Comparison of ENCODE assay signal across 1 cellular context in the genomic region with DNA sequence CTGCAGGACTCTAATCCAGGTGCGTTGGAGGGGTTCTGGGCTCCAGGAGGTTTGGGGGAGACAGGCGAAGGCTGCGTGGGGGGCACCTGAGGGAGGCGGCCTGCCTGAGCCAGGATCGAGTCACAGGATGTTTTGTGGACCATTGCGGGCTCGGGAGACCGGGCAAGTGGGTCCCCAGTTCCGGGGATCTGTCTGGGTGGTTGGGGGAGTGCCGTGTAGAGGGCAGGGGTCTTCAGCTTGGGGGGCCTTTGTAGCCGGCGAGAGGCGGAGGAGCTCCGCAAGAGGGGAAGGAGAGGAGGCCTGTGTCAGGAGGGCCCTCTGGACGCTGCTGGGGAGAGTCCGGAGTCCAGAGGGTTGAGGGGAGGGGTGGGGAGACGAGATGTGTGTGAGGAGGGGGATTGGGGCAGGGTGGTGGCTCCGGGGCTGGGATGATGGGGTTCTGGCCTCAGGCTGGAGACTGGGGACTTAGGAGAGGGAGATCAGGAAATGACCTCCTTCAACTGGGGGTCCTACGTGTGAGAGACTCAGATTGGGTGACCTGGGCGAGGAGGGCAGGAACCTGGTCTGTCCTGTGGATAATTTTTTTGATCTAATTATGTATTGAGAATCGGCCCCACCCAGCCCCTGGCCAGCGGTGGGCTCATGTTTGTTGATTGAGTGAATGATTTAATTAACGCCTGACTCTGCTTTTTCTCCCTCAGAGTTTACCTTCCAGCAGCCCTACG.
TF ChIP-seq lines count a peak whose summit lies in the region.

No MANE protein-coding gene starts in this region.

TF ChIP-seq in GM12878, 131 proteins besides CTCF, POLR2A, EP300 and RAD21:
- no peak for TF ChIP-seq WRNIP1 (IDR thresholded peaks at IDR 0.05; ENCODE audit: borderline replicate concordance, low read depth, low read length)
- TF ChIP-seq RFX5 (IDR thresholded peaks at IDR 0.05; ENCODE audit: low read depth, low read length) = no peak
- no peak for TF ChIP-seq JUNB (IDR thresholded peaks at IDR 0.05)
- TF ChIP-seq, protein P1, sequence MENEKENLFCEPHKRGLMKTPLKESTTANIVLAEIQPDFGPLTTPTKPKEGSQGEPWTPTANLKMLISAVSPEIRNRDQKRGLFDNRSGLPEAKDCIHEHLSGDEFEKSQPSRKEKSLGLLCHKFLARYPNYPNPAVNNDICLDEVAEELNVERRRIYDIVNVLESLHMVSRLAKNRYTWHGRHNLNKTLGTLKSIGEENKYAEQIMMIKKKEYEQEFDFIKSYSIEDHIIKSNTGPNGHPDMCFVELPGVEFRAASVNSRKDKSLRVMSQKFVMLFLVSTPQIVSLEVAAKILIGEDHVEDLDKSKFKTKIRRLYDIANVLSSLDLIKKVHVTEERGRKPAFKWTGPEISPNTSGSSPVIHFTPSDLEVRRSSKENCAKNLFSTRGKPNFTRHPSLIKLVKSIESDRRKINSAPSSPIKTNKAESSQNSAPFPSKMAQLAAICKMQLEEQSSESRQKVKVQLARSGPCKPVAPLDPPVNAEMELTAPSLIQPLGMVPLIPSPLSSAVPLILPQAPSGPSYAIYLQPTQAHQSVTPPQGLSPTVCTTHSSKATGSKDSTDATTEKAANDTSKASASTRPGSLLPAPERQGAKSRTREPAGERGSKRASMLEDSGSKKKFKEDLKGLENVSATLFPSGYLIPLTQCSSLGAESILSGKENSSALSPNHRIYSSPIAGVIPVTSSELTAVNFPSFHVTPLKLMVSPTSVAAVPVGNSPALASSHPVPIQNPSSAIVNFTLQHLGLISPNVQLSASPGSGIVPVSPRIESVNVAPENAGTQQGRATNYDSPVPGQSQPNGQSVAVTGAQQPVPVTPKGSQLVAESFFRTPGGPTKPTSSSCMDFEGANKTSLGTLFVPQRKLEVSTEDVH (IDR thresholded peaks at IDR 0.05; ENCODE audit: low read depth, partially characterized antibody) = no peak
- TF ChIP-seq NBN (IDR thresholded peaks at IDR 0.05) = 0 out of 2 replicates have a peak, but pooled peaks have one; percentile 13
- TF ChIP-seq HDGF (IDR thresholded peaks at IDR 0.05) = peak; percentile 44; the same call in 1 of the 2 replicates
- no peak for TF ChIP-seq YBX1 (IDR thresholded peaks at IDR 0.05)
- TF ChIP-seq, protein P2, sequence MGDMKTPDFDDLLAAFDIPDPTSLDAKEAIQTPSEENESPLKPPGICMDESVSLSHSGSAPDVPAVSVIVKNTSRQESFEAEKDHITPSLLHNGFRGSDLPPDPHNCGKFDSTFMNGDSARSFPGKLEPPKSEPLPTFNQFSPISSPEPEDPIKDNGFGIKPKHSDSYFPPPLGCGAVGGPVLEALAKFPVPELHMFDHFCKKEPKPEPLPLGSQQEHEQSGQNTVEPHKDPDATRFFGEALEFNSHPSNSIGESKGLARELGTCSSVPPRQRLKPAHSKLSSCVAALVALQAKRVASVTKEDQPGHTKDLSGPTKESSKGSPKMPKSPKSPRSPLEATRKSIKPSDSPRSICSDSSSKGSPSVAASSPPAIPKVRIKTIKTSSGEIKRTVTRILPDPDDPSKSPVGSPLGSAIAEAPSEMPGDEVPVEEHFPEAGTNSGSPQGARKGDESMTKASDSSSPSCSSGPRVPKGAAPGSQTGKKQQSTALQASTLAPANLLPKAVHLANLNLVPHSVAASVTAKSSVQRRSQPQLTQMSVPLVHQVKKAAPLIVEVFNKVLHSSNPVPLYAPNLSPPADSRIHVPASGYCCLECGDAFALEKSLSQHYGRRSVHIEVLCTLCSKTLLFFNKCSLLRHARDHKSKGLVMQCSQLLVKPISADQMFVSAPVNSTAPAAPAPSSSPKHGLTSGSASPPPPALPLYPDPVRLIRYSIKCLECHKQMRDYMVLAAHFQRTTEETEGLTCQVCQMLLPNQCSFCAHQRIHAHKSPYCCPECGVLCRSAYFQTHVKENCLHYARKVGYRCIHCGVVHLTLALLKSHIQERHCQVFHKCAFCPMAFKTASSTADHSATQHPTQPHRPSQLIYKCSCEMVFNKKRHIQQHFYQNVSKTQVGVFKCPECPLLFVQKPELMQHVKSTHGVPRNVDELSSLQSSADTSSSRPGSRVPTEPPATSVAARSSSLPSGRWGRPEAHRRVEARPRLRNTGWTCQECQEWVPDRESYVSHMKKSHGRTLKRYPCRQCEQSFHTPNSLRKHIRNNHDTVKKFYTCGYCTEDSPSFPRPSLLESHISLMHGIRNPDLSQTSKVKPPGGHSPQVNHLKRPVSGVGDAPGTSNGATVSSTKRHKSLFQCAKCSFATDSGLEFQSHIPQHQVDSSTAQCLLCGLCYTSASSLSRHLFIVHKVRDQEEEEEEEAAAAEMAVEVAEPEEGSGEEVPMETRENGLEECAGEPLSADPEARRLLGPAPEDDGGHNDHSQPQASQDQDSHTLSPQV (IDR thresholded peaks at IDR 0.05) = no peak
- TF ChIP-seq, protein P3, sequence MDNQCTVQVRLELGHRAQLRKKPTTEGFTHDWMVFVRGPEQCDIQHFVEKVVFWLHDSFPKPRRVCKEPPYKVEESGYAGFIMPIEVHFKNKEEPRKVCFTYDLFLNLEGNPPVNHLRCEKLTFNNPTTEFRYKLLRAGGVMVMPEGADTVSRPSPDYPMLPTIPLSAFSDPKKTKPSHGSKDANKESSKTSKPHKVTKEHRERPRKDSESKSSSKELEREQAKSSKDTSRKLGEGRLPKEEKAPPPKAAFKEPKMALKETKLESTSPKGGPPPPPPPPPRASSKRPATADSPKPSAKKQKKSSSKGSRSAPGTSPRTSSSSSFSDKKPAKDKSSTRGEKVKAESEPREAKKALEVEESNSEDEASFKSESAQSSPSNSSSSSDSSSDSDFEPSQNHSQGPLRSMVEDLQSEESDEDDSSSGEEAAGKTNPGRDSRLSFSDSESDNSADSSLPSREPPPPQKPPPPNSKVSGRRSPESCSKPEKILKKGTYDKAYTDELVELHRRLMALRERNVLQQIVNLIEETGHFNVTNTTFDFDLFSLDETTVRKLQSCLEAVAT (IDR thresholded peaks at IDR 0.05) = 0 out of 2 replicates have a peak, but pooled peaks have one; percentile 50
- TF ChIP-seq MTA3 (IDR thresholded peaks at IDR 0.05; ENCODE audit: borderline replicate concordance, low read length) = no peak
- TF ChIP-seq ZZZ3 (IDR thresholded peaks at IDR 0.05; ENCODE audit: control insufficient read depth, insufficient read length, low read depth) = no peak
- no peak for TF ChIP-seq NFYA (IDR thresholded peaks at IDR 0.05; ENCODE audit: borderline replicate concordance, low read depth, low read length)
- no peak for TF ChIP-seq LARP7 (IDR thresholded peaks at IDR 0.05)
- TF ChIP-seq SUZ12 (IDR thresholded peaks at IDR 0.05; ENCODE audit: unreplicated experiment) = no peak
- TF ChIP-seq, protein P4, sequence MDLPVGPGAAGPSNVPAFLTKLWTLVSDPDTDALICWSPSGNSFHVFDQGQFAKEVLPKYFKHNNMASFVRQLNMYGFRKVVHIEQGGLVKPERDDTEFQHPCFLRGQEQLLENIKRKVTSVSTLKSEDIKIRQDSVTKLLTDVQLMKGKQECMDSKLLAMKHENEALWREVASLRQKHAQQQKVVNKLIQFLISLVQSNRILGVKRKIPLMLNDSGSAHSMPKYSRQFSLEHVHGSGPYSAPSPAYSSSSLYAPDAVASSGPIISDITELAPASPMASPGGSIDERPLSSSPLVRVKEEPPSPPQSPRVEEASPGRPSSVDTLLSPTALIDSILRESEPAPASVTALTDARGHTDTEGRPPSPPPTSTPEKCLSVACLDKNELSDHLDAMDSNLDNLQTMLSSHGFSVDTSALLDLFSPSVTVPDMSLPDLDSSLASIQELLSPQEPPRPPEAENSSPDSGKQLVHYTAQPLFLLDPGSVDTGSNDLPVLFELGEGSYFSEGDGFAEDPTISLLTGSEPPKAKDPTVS (IDR thresholded peaks at IDR 0.05; ENCODE audit: low read depth, low read length) = no peak
- TF ChIP-seq, protein P5, sequence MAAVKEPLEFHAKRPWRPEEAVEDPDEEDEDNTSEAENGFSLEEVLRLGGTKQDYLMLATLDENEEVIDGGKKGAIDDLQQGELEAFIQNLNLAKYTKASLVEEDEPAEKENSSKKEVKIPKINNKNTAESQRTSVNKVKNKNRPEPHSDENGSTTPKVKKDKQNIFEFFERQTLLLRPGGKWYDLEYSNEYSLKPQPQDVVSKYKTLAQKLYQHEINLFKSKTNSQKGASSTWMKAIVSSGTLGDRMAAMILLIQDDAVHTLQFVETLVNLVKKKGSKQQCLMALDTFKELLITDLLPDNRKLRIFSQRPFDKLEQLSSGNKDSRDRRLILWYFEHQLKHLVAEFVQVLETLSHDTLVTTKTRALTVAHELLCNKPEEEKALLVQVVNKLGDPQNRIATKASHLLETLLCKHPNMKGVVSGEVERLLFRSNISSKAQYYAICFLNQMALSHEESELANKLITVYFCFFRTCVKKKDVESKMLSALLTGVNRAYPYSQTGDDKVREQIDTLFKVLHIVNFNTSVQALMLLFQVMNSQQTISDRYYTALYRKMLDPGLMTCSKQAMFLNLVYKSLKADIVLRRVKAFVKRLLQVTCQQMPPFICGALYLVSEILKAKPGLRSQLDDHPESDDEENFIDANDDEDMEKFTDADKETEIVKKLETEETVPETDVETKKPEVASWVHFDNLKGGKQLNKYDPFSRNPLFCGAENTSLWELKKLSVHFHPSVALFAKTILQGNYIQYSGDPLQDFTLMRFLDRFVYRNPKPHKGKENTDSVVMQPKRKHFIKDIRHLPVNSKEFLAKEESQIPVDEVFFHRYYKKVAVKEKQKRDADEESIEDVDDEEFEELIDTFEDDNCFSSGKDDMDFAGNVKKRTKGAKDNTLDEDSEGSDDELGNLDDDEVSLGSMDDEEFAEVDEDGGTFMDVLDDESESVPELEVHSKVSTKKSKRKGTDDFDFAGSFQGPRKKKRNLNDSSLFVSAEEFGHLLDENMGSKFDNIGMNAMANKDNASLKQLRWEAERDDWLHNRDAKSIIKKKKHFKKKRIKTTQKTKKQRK (IDR thresholded peaks at IDR 0.05; ENCODE audit: low read depth, low read length) = no peak
- TF ChIP-seq, protein P6, sequence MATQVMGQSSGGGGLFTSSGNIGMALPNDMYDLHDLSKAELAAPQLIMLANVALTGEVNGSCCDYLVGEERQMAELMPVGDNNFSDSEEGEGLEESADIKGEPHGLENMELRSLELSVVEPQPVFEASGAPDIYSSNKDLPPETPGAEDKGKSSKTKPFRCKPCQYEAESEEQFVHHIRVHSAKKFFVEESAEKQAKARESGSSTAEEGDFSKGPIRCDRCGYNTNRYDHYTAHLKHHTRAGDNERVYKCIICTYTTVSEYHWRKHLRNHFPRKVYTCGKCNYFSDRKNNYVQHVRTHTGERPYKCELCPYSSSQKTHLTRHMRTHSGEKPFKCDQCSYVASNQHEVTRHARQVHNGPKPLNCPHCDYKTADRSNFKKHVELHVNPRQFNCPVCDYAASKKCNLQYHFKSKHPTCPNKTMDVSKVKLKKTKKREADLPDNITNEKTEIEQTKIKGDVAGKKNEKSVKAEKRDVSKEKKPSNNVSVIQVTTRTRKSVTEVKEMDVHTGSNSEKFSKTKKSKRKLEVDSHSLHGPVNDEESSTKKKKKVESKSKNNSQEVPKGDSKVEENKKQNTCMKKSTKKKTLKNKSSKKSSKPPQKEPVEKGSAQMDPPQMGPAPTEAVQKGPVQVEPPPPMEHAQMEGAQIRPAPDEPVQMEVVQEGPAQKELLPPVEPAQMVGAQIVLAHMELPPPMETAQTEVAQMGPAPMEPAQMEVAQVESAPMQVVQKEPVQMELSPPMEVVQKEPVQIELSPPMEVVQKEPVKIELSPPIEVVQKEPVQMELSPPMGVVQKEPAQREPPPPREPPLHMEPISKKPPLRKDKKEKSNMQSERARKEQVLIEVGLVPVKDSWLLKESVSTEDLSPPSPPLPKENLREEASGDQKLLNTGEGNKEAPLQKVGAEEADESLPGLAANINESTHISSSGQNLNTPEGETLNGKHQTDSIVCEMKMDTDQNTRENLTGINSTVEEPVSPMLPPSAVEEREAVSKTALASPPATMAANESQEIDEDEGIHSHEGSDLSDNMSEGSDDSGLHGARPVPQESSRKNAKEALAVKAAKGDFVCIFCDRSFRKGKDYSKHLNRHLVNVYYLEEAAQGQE (IDR thresholded peaks at IDR 0.05; ENCODE audit: low read depth, low read length) = no peak
- TF ChIP-seq, protein P7, sequence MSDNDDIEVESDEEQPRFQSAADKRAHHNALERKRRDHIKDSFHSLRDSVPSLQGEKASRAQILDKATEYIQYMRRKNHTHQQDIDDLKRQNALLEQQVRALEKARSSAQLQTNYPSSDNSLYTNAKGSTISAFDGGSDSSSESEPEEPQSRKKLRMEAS (IDR thresholded peaks at IDR 0.05; ENCODE audit: low read depth, low read length) = no peak
- TF ChIP-seq, protein P8, sequence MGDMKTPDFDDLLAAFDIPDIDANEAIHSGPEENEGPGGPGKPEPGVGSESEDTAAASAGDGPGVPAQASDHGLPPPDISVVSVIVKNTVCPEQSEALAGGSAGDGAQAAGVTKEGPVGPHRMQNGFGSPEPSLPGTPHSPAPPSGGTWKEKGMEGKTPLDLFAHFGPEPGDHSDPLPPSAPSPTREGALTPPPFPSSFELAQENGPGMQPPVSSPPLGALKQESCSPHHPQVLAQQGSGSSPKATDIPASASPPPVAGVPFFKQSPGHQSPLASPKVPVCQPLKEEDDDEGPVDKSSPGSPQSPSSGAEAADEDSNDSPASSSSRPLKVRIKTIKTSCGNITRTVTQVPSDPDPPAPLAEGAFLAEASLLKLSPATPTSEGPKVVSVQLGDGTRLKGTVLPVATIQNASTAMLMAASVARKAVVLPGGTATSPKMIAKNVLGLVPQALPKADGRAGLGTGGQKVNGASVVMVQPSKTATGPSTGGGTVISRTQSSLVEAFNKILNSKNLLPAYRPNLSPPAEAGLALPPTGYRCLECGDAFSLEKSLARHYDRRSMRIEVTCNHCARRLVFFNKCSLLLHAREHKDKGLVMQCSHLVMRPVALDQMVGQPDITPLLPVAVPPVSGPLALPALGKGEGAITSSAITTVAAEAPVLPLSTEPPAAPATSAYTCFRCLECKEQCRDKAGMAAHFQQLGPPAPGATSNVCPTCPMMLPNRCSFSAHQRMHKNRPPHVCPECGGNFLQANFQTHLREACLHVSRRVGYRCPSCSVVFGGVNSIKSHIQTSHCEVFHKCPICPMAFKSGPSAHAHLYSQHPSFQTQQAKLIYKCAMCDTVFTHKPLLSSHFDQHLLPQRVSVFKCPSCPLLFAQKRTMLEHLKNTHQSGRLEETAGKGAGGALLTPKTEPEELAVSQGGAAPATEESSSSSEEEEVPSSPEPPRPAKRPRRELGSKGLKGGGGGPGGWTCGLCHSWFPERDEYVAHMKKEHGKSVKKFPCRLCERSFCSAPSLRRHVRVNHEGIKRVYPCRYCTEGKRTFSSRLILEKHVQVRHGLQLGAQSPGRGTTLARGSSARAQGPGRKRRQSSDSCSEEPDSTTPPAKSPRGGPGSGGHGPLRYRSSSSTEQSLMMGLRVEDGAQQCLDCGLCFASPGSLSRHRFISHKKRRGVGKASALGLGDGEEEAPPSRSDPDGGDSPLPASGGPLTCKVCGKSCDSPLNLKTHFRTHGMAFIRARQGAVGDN (IDR thresholded peaks at IDR 0.05) = no peak
- no peak for TF ChIP-seq EGR1 (IDR thresholded peaks at IDR 0.05; ENCODE audit: borderline replicate concordance in 1 of 2, low read depth in 2 of 2, low read length in 2 of 2)
- TF ChIP-seq CBFB (IDR thresholded peaks at IDR 0.05; ENCODE audit: low read depth) = no peak
- no peak for TF ChIP-seq IRF4 (IDR thresholded peaks at IDR 0.05; ENCODE audit: low read depth, low read length)
- no peak for TF ChIP-seq NFXL1 (IDR thresholded peaks at IDR 0.05; ENCODE audit: borderline replicate concordance)
- no peak for TF ChIP-seq ZNF274 (IDR thresholded peaks at IDR 0.05; ENCODE audit: insufficient read depth, insufficient read length)
- no peak for TF ChIP-seq HDAC2 (IDR thresholded peaks at IDR 0.05)
- TF ChIP-seq, protein P9, sequence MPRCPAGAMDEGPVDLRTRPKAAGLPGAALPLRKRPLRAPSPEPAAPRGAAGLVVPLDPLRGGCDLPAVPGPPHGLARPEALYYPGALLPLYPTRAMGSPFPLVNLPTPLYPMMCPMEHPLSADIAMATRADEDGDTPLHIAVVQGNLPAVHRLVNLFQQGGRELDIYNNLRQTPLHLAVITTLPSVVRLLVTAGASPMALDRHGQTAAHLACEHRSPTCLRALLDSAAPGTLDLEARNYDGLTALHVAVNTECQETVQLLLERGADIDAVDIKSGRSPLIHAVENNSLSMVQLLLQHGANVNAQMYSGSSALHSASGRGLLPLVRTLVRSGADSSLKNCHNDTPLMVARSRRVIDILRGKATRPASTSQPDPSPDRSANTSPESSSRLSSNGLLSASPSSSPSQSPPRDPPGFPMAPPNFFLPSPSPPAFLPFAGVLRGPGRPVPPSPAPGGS (IDR thresholded peaks at IDR 0.05; ENCODE audit: borderline replicate concordance, insufficient read depth, low read depth, low read length, poor library complexity, severe bottlenecking) = no peak
